Comparison of ENCODE assay signal across 23 cellular contexts in genomic region chr5:144944936-144945335, GRCh38.
"Had no signal": no experiment of that assay in that cellular context is flagged by ENCODE, and none has a peak within 500 bp of the region (broad histone marks: within the 10 kb centered on the region; RNA-seq: fewer than 3 reads in every experiment).

No MANE protein-coding gene starts in this region.

- H3K4me1 Mint-ChIP-seq: activated naive CD8-positive, alpha-beta T cell treated with anti-CD3 and anti-CD28 coated beads, Interleukin-2, amount 50 U/mL, for 24 hours; immature natural killer cell; natural killer cell had no signal

- H3K9me3 Mint-ChIP-seq: activated T-helper 2 cell treated with anti-CD3 and anti-CD28 coated beads, Interferon-gamma antibody, Interleukin-2, Interleukin-4, amounts not matched to agents 10 μg/mL and 5 μg/mL and 100 μg/mL, durations not matched to agents 14 hours and 24 hours and 36 hours had no signal

- DNase-seq: activated CD4-positive, alpha-beta T cell treated with anti-CD3 and anti-CD28 coated beads for 1 hour; activated CD4-positive, alpha-beta T cell treated with anti-CD3 and anti-CD28 coated beads, Interleukin-2, amount 50 U/mL, for 4 hours; activated naive CD4-positive, alpha-beta T cell treated with anti-CD3 and anti-CD28 coated beads for 36 hours; activated naive CD8-positive, alpha-beta T cell treated with anti-CD3 and anti-CD28 coated beads, Interleukin-2, amount 50 U/mL, for 24 hours; activated T-cell treated with anti-CD3 and anti-CD28 coated beads, Interleukin-2, amount 50 U/mL, for 1 hour; cerebellar nuclear complex; effector memory CD4-positive, alpha-beta T cell; heart left ventricle; immature natural killer cell; mesendoderm; natural killer cell; nucleus accumbens; stimulated activated CD4-positive, alpha-beta T cell treated with anti-CD3 and anti-CD28 coated beads, Interleukin-15, amount 100 ng/mL, for 24 hours; stimulated activated CD4-positive, alpha-beta T cell treated with anti-CD3 and anti-CD28 coated beads, Interleukin-4, amount 100 ng/mL, for 1 hour; stimulated activated naive CD4-positive, alpha-beta T cell; uterus had no signal

- H3K4me3 ChIP-seq: ascending aorta, breast epithelium, heart left ventricle, right atrium auricular region, skin epidermis, tibial nerve, uterus had no signal

- H3K36me3 ChIP-seq: ascending aorta, breast epithelium, heart left ventricle, right atrium auricular region, tibial nerve, uterus had no signal

- H3K27me3 ChIP-seq: ascending aorta, breast epithelium, heart left ventricle, right atrium auricular region, tibial nerve, uterus had no signal

- H3K4me3 Mint-ChIP-seq: activated naive CD4-positive, alpha-beta T cell treated with anti-CD3 and anti-CD28 coated beads for 36 hours; activated naive CD8-positive, alpha-beta T cell treated with anti-CD3 and anti-CD28 coated beads, Interleukin-2, amount 50 U/mL, for 24 hours; immature natural killer cell; natural killer cell had no signal

- H3K4me1 ChIP-seq: ascending aorta, breast epithelium, heart left ventricle, right atrium auricular region, tibial nerve, uterus had no signal

- H3K27ac Mint-ChIP-seq: activated naive CD4-positive, alpha-beta T cell treated with anti-CD3 and anti-CD28 coated beads for 36 hours; activated naive CD8-positive, alpha-beta T cell treated with anti-CD3 and anti-CD28 coated beads, Interleukin-2, amount 50 U/mL, for 24 hours; activated T-helper 2 cell treated with anti-CD3 and anti-CD28 coated beads, Interferon-gamma antibody, Interleukin-2, Interleukin-4, amounts not matched to agents 10 μg/mL and 5 μg/mL and 100 μg/mL, durations not matched to agents 14 hours and 24 hours and 36 hours; immature natural killer cell; natural killer cell had no signal

- H3K9me3 ChIP-seq: ascending aorta, breast epithelium, heart left ventricle, right atrium auricular region, tibial nerve, uterus had no signal

- H3K27ac ChIP-seq: ascending aorta, breast epithelium, heart left ventricle, right atrium auricular region, skin epidermis, tibial nerve, uterus, VCaP had no signal

- H3K27me3 Mint-ChIP-seq: activated naive CD8-positive, alpha-beta T cell treated with anti-CD3 and anti-CD28 coated beads, Interleukin-2, amount 50 U/mL, for 24 hours had no signal

- H3K36me3 Mint-ChIP-seq: immature natural killer cell, natural killer cell had no signal

- ATAC-seq: activated naive CD8-positive, alpha-beta T cell treated with anti-CD3 and anti-CD28 coated beads, Interleukin-2, amount 50 U/mL, for 24 hours; heart left ventricle; natural killer cell had no signal
